Comparison of ENCODE assay signal across 21 cellular contexts in the genomic region with DNA sequence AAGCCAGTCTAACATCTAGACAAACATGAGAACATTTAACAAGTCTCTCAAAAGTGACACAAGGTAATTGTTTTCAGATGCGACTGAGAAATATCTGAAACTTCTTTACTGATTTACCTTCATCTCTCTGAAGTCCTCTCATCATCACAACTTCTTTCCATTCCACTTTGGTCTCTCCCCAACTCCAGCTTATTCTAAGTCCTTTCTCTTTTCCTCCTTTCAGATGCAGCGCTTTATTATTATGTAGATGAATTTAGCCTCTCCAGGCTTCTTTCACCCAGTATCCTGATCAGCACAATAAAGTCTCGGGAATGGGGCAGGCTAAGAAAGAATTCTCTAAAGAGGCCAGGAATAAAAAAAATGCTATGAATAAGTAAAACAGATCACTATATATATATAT.
"Had no signal": no experiment of that assay in that cellular context is flagged by ENCODE, and none has a peak within 500 bp of the region (broad histone marks: within the 10 kb centered on the region; RNA-seq: fewer than 3 reads in every experiment).

No MANE protein-coding gene starts in this region.

- H3K4me3 Mint-ChIP-seq: dendritic cell treated with granulocyte-macrophage colony-stimulating factor and Interleukin-4, amounts not matched to agents 40 ng/mL and 50 ng/mL, for 4 days; natural killer cell treated with Interleukin-12 subunit alpha and Interleukin-12 subunit beta and Interleukin-15 and Interleukin-18, amount 100 ng/mL, for 72 hours; stimulated activated effector memory CD8-positive, alpha-beta T cell treated with anti-CD3 and anti-CD28 coated beads, Interleukin-12 subunit alpha, Interleukin-12 subunit beta, amount 100 ng/mL, for 72 hours; stimulated activated naive CD8-positive, alpha-beta T cell treated with anti-CD3 and anti-CD28 coated beads, Interleukin-15, Interleukin-2, amounts not matched to agents 100 ng/mL and 50 ng/mL, for 24 hours had no signal

- H3K27ac ChIP-seq: esophagus squamous epithelium, gastroesophageal sphincter, psoas muscle, right lobe of liver, tibial artery, upper lobe of left lung, uterus had no signal

- H3K4me1 Mint-ChIP-seq: stimulated activated effector memory CD8-positive, alpha-beta T cell treated with anti-CD3 and anti-CD28 coated beads, Interleukin-12 subunit alpha, Interleukin-12 subunit beta, amount 100 ng/mL, for 72 hours had no signal

- H3K4me3 ChIP-seq: esophagus squamous epithelium, gastroesophageal sphincter, lung, psoas muscle, right lobe of liver, tibial artery, upper lobe of left lung, uterus had no signal

- H3K36me3 ChIP-seq: esophagus squamous epithelium, gastroesophageal sphincter, right lobe of liver, tibial artery, upper lobe of left lung, uterus had no signal

- H3K27me3 ChIP-seq: esophagus squamous epithelium, gastroesophageal sphincter, right lobe of liver, tibial artery, upper lobe of left lung, uterus had no signal

- H3K27me3 Mint-ChIP-seq: dendritic cell treated with granulocyte-macrophage colony-stimulating factor and Interleukin-4, amounts not matched to agents 40 ng/mL and 50 ng/mL, for 4 days had no signal

- H3K36me3 Mint-ChIP-seq: natural killer cell treated with Interleukin-12 subunit alpha and Interleukin-12 subunit beta and Interleukin-15 and Interleukin-18, amount 100 ng/mL, for 72 hours; stimulated activated effector memory CD8-positive, alpha-beta T cell treated with anti-CD3 and anti-CD28 coated beads, Interleukin-12 subunit alpha, Interleukin-12 subunit beta, amount 100 ng/mL, for 72 hours had no signal

- H3K9me3 Mint-ChIP-seq: stimulated activated effector memory CD8-positive, alpha-beta T cell treated with anti-CD3 and anti-CD28 coated beads, Interleukin-12 subunit alpha, Interleukin-12 subunit beta, amount 100 ng/mL, for 72 hours had no signal

- DNase-seq: esophagus squamous epithelium; foreskin fibroblast; glutamatergic neuron; left colon; left ventricle myocardium superior; mesenchymal stem cell; midbrain; psoas muscle; retina; right lobe of liver; stimulated activated CD4-positive, alpha-beta T cell treated with anti-CD3 and anti-CD28 coated beads, Interleukin-4, amount 100 ng/mL, for 1 hour; stimulated activated CD8-positive, alpha-beta memory T cell treated with anti-CD3 and anti-CD28 coated beads, Interleukin-4, amount 100 ng/mL, for 48 hours; tibial artery; upper lobe of left lung; uterus had no signal

- H3K9me3 ChIP-seq: esophagus squamous epithelium, gastroesophageal sphincter, psoas muscle, right lobe of liver, tibial artery, upper lobe of left lung, uterus had no signal

- H3K27ac Mint-ChIP-seq: dendritic cell treated with granulocyte-macrophage colony-stimulating factor and Interleukin-4, amounts not matched to agents 40 ng/mL and 50 ng/mL, for 4 days; natural killer cell treated with Interleukin-12 subunit alpha and Interleukin-12 subunit beta and Interleukin-15 and Interleukin-18, amount 100 ng/mL, for 72 hours; stimulated activated effector memory CD8-positive, alpha-beta T cell treated with anti-CD3 and anti-CD28 coated beads, Interleukin-12 subunit alpha, Interleukin-12 subunit beta, amount 100 ng/mL, for 72 hours; stimulated activated naive CD8-positive, alpha-beta T cell treated with anti-CD3 and anti-CD28 coated beads, Interleukin-15, Interleukin-2, amounts not matched to agents 100 ng/mL and 50 ng/mL, for 24 hours had no signal

- H3K4me1 ChIP-seq: esophagus squamous epithelium, gastroesophageal sphincter, psoas muscle, right lobe of liver, tibial artery, upper lobe of left lung, uterus had no signal

- ATAC-seq: gastroesophageal sphincter; left colon; left ventricle myocardium superior; natural killer cell treated with Interleukin-12 subunit alpha and Interleukin-12 subunit beta and Interleukin-15 and Interleukin-18, amount 100 ng/mL, for 72 hours; psoas muscle; right lobe of liver had no signal
